ENCODE assay signal across 18 cellular contexts in genomic region chr6:87341899-87342298, GRCh38. TPM values are rescaled to one million over a fixed set of nuclear protein-coding genes. Genes with fewer than 3 reads are reported as not detected.
DNase-seq lines count a peak whose midpoint lies in the region; ATAC-seq lines count a peak whose summit lies in the region.
"Had no signal": no experiment of that assay in that cellular context is flagged by ENCODE, and none has a peak within 500 bp of the region (broad histone marks: within the 10 kb centered on the region; RNA-seq: fewer than 3 reads in every experiment).

No MANE protein-coding gene starts in this region.

- no peak for DNase-seq in ureter (ENCODE audit: low spot score)
- no peak for DNase-seq in NCI-H524 treated with DMSO at 0.1 percent for 48 hours (lab: John Stamatoyannopoulos, UW)
- no peak for DNase-seq in NCI-H2171 treated with DMSO at 0.1 percent for 48 hours (lab: John Stamatoyannopoulos, UW)
- DNase-seq in activated CD4-positive, alpha-beta T cell treated with anti-CD3 and anti-CD28 coated beads, Interleukin-2, amount 50 U/mL, for 4 hours: no peak
- DNase-seq: activated T-cell treated with anti-CD3 and anti-CD28 coated beads, Interleukin-2, amount 50 U/mL, for 1 hour; DMS79; effector memory CD8-positive, alpha-beta T cell; glutamatergic neuron; naive thymus-derived CD8-positive, alpha-beta T cell; NCI-H1417; NCI-H526 treated with DMSO at 0.1 percent for 48 hours; upper lobe of right lung had no signal

- ATAC-seq in GM18502 (IDR thresholded peaks at IDR 0.05; ENCODE audit: poor library complexity, unreplicated experiment): peak; percentile 96
- peak; percentile 88 for ATAC-seq in GM19467 (IDR thresholded peaks at IDR 0.05; ENCODE audit: unreplicated experiment)
- peak; percentile 96 for ATAC-seq in HG02852 (IDR thresholded peaks at IDR 0.05; ENCODE audit: unreplicated experiment)
- ATAC-seq in HG03460 (IDR thresholded peaks at IDR 0.05; ENCODE audit: unreplicated experiment): peak; percentile 93
- ATAC-seq: effector memory CD8-positive, alpha-beta T cell; naive thymus-derived CD8-positive, alpha-beta T cell; Right ventricle myocardium inferior; upper lobe of right lung had no signal

RNA-seq across cellular contexts. Expression of gene C6orf163, which starts 2.7 kb away (rescaled TPM):
- total RNA-seq in ureter: 7.7 TPM

RNA-seq across cellular contexts. Expression of gene GJB7, which starts 12.8 kb away (rescaled TPM):
- total RNA-seq in ureter: 0.31 TPM
- total RNA-seq: naive thymus-derived CD8-positive, alpha-beta T cell; Right ventricle myocardium inferior; skeletal muscle tissue; upper lobe of right lung had no signal

RNA-seq across cellular contexts. Expression of gene SMIM8, which starts 19.5 kb away (rescaled TPM):
- 13.1 TPM for total RNA-seq in ureter
